ENCODE assay signal across 9 cellular contexts in genomic region chr19:8569066-8569761, GRCh38. TPM values are rescaled to one million over a fixed set of nuclear protein-coding genes. Genes with fewer than 3 reads are reported as not detected.
DNase-seq lines count a peak whose midpoint lies in the region; ATAC-seq and TF ChIP-seq lines count a peak whose summit lies in the region.
"Had no signal": no experiment of that assay in that cellular context is flagged by ENCODE, and none has a peak within 500 bp of the region (broad histone marks: within the 10 kb centered on the region; RNA-seq: fewer than 3 reads in every experiment).

No MANE protein-coding gene starts in this region.

- BruUV-seq in IMR-90 (replicated peaks; lab: Mats Ljungman, UMichigan): no TSS peak

- H3K56ac ChIP-seq in IMR-90 (ENCODE audit: extremely low read depth, insufficient read depth, low read length): peak overlapping the region; percentile 70

- ATAC-seq in GM19395 (IDR thresholded peaks at IDR 0.05; ENCODE audit: unreplicated experiment) (peak; percentile 90), IMR-90 (ENCODE audit: low read depth) (peak; percentile 83), GM21360 (IDR thresholded peaks at IDR 0.05; ENCODE audit: unreplicated experiment) (no peak)
- ATAC-seq in effector memory CD8-positive, alpha-beta T cell (replicated peaks): peak; percentile 81
- ATAC-seq: gastrocnemius medialis had no signal

- peak overlapping the region; percentile 63 for H3K27ac ChIP-seq in IMR-90 (ENCODE audit: insufficient read depth, low read length)
- H3K27ac ChIP-seq in neutrophil: peak overlapping the region; percentile 98
- H3K27ac ChIP-seq: gastrocnemius medialis had no signal

- peak overlapping the region; percentile 49; the same call in 1 of the 2 replicates for H3K18ac ChIP-seq in IMR-90 (ENCODE audit: low read depth, low read length)

- peak overlapping the region; percentile 95 for H2AK9ac ChIP-seq in IMR-90 (replicated peaks; ENCODE audit: low read depth, low read length, poor library complexity)

- CTCF ChIA-PET in IMR-90 (lab: Yijun Ruan, JAX): interaction anchor here (0.6 to 1.1 kb wide), 3 partner anchors 9 to 155 kb away, joined by 3 to 8 read pairs (median 4); no protein-coding TSS in a partner anchor

- peak overlapping the region; percentile 86 to 96 for H3K4me3 Mint-ChIP-seq in effector memory CD8-positive, alpha-beta T cell

- dilution Hi-C loops in IMR-90 (cut with HindIII; ENCODE audit: low sequenced_read_pairs, unreplicated experiment): no loop called here

- H3K4ac ChIP-seq in IMR-90 (ENCODE audit: low read depth, low read length): peak overlapping the region; percentile 99

- no peak overlapping the region for H3K4me3 ChIP-seq in IMR-90 (ENCODE audit: insufficient read depth, low read depth, low read length)
- peak overlapping the region; percentile 94 to 100 for H3K4me3 ChIP-seq in neutrophil (ENCODE audit: low read depth in 1 of 2, low read length in 1 of 2)
- H3K4me3 ChIP-seq: gastrocnemius medialis had no signal

- peak overlapping the region; percentile 99 for H2AK5ac ChIP-seq in IMR-90 (ENCODE audit: low read depth, low read length)

- H3K9me3 Mint-ChIP-seq in effector memory CD8-positive, alpha-beta T cell: no peaks in the 10 kb centered on the region

- WGBS in IMR-90 (ENCODE audit: extremely low coverage in 2 of 2, insufficient read length in 1 of 2), 2 experiments: 88% methylated on average over 1 of the region's 5 CpGs; no CpG with 5 or more reads in 1 of the 2 experiments

- peak overlapping the region; percentile 94 for H4K91ac ChIP-seq in IMR-90 (ENCODE audit: insufficient read depth, low read depth, low read length)

- in situ Hi-C loops in ACHN (cut with HindIII; ENCODE audit: low pct_ligation_motif_present, low pct_unique_long_range_greater_than_20kb, low sequenced_read_pairs) (no loop called here), IMR-90 (cut with MboI; ENCODE audit: low sequenced_read_pairs) (no loop called here)

- H3K4me1 ChIP-seq in IMR-90 (ENCODE audit: control insufficient read depth, insufficient read depth, low read length): peaks cover 12% of the 10 kb centered on the region
- H3K4me1 ChIP-seq in neutrophil (ENCODE audit: control insufficient read depth in 1 of 2, insufficient read depth in 1 of 2, low read depth in 1 of 2, low read length in 1 of 2): peaks cover 94 to 98% of the 10 kb centered on the region in 2 experiments
- H3K4me1 ChIP-seq: gastrocnemius medialis had no signal

- TF ChIP-seq RAD21 in IMR-90 (IDR thresholded peaks at IDR 0.05; ENCODE audit: low read length): 0 out of 2 replicates have a peak, but pooled peaks have one; percentile 14

- H3K79me1 ChIP-seq in IMR-90 (ENCODE audit: low read depth in 1 of 2, low read length in 2 of 2): peaks cover 0 to 15% of the 10 kb centered on the region in 2 experiments; a peak in 2 of 4 replicates

- H2BK5ac ChIP-seq in IMR-90 (ENCODE audit: low read depth, low read length, poor library complexity, severe bottlenecking): peak overlapping the region; percentile 94

- peak overlapping the region; percentile 98 for H3K14ac ChIP-seq in IMR-90 (replicated peaks; ENCODE audit: low read depth, low read length)

- intact Hi-C loops in IMR-90 (cut with micrococcal nuclease): loop anchor here (5.0 kb wide), 1 partner anchor 97 kb away; no protein-coding TSS in a partner anchor

- H3K4me1 Mint-ChIP-seq in effector memory CD8-positive, alpha-beta T cell (ENCODE audit: low read depth in 2 of 2): peaks cover 62 to 68% of the 10 kb centered on the region in 2 donors

- H3K36me3 Mint-ChIP-seq in effector memory CD8-positive, alpha-beta T cell (ENCODE audit: insufficient read depth): peaks cover 73% of the 10 kb centered on the region

- H3K23ac ChIP-seq in IMR-90 (ENCODE audit: low read depth, low read length): peak overlapping the region; percentile 98

- H2BK120ac ChIP-seq in IMR-90 (ENCODE audit: low read depth, low read length): peak overlapping the region; percentile 99

- H4K8ac ChIP-seq in IMR-90 (ENCODE audit: low read depth in 2 of 2, low read length in 2 of 2): peak overlapping the region; percentile 31 to 93; a peak in 3 of 4 replicates

- H2BK15ac ChIP-seq in IMR-90 (ENCODE audit: low read depth, low read length): peak overlapping the region; percentile 87

- no peaks in the 10 kb centered on the region for H3K36me3 ChIP-seq in IMR-90 (ENCODE audit: control insufficient read depth, insufficient read depth, low read length)
- H3K36me3 ChIP-seq in neutrophil: peaks cover 76% of the 10 kb centered on the region
- H3K36me3 ChIP-seq: gastrocnemius medialis had no signal

- H3K27me3 ChIP-seq in IMR-90 (ENCODE audit: control insufficient read depth, insufficient read depth, low read length) (no peaks in the 10 kb centered on the region), neutrophil (no peaks in the 10 kb centered on the region)
- H3K27me3 ChIP-seq: gastrocnemius medialis had no signal

- peak overlapping the region; percentile 81 to 94 for H3K27ac Mint-ChIP-seq in effector memory CD8-positive, alpha-beta T cell

- peak overlapping the region; percentile 86 for H2AFZ ChIP-seq in IMR-90 (replicated peaks; ENCODE audit: low read length, poor library complexity)

- peak overlapping the region; percentile 100 for H2BK20ac ChIP-seq in IMR-90 (ENCODE audit: low read depth, low read length)

- no peaks in the 10 kb centered on the region for H3K9me3 ChIP-seq in IMR-90 (ENCODE audit: control insufficient read depth, insufficient read depth, low read length)
- no peaks in the 10 kb centered on the region for H3K9me3 ChIP-seq in neutrophil
- H3K9me3 ChIP-seq: gastrocnemius medialis had no signal

- H4K5ac ChIP-seq in IMR-90 (ENCODE audit: low read depth, low read length): peak overlapping the region; percentile 28; the same call in 1 of the 2 replicates

- no peak overlapping the region for H3K9ac ChIP-seq in IMR-90 (ENCODE audit: low read depth, low read length)

- peaks cover 24% of the 10 kb centered on the region for H3K9me1 ChIP-seq in IMR-90 (ENCODE audit: insufficient read depth, low read length)

- H3K27me3 Mint-ChIP-seq in effector memory CD8-positive, alpha-beta T cell: no peaks in the 10 kb centered on the region

- peak; percentile 73 for DNase-seq in ACHN
- peak; percentile 96 for DNase-seq in IMR-90
- peak; percentile 27 for DNase-seq in activated CD4-positive, alpha-beta T cell treated with anti-CD3 and anti-CD28 coated beads for 1 hour
- DNase-seq in effector memory CD8-positive, alpha-beta T cell: peak; percentile 69 to 82 (median 75)
- no peak for DNase-seq in HT-29 (ENCODE audit: low spot score)

- H3K4me2 ChIP-seq in IMR-90 (ENCODE audit: low read depth, low read length): peak overlapping the region; percentile 54

- H4K20me1 ChIP-seq in IMR-90 (ENCODE audit: insufficient read depth, low read length): no peaks in the 10 kb centered on the region

- POLR2A ChIA-PET in IMR-90 (lab: Charles Lee; ENCODE audit: unreplicated experiment): interaction anchor here (0.5 kb wide), 1 partner anchor 181 kb away, joined by 6 read pairs; no protein-coding TSS in a partner anchor

- TF ChIP-seq CTCF in IMR-90 (conservative IDR thresholded peaks at IDR 0.05; ENCODE audit: low read depth, low read length) (no peak; the same call in 1 of the 2 replicates), neutrophil (IDR thresholded peaks at IDR 0.05) (peak; percentile 52)

- no peak for TF ChIP-seq POLR2A in IMR-90 (IDR thresholded peaks at IDR 0.05; ENCODE audit: low read depth, low read length)

TF ChIP-seq in IMR-90, 13 proteins besides CTCF, POLR2A, EP300 and RAD21 (continues in another document):
- TF ChIP-seq RFX5 (IDR thresholded peaks at IDR 0.05; ENCODE audit: low read depth, low read length) (no peak), ELK1 (IDR thresholded peaks at IDR 0.05; ENCODE audit: borderline replicate concordance, low read depth, low read length) (no peak), RCOR1 (IDR thresholded peaks at IDR 0.05; ENCODE audit: insufficient replicate concordance, low read length) (peak; percentile 35), MAZ (IDR thresholded peaks at IDR 0.05; ENCODE audit: borderline replicate concordance, low read depth, low read length) (peak; percentile 59), BHLHE40 (IDR thresholded peaks at IDR 0.05; ENCODE audit: low read depth, low read length) (no peak), MXI1 (IDR thresholded peaks at IDR 0.05; ENCODE audit: borderline replicate concordance, low read depth, low read length) (no peak), NFE2L2 (IDR thresholded peaks at IDR 0.05; ENCODE audit: low read depth, low read length) (no peak), CEBPB (IDR thresholded peaks at IDR 0.05; ENCODE audit: low read depth, low read length) (peak; percentile 96)

RNA-seq across cellular contexts. Expression of gene MYO1F, which starts 8.0 kb away (rescaled TPM):
- total RNA-seq in IMR-90 (2012; rRNA removed): under 0.01 and 0.18 TPM in 2 replicates
- 0.14 TPM in 2 replicates for polyA plus RNA-seq in IMR-90 (2012; rRNA removed)
- 0.19 and 0.21 TPM in 2 replicates for polyA plus RNA-seq in IMR-90 (2012; cell fraction: cytosol; rRNA removed)
- 0.32 and 0.54 TPM in 2 replicates for polyA plus RNA-seq in IMR-90 (2012; cell fraction: nucleus; rRNA removed; ENCODE audit: low replicate concordance)
- total RNA-seq in HT-29 (2014; rRNA removed; shearing (Covaris generic)): not detected in 2 replicates

RNA-seq across cellular contexts. Expression of gene ADAMTS10, which starts 41.3 kb away (rescaled TPM):
- total RNA-seq in IMR-90 (2012; rRNA removed): 2.8 and 3.4 TPM in 2 replicates
- 11.5 and 15.1 TPM in 2 replicates for polyA plus RNA-seq in IMR-90 (2012; rRNA removed)
- 5.2 and 8.3 TPM in 2 replicates for polyA plus RNA-seq in IMR-90 (2012; cell fraction: cytosol; rRNA removed)
- polyA plus RNA-seq in IMR-90 (2012; cell fraction: nucleus; rRNA removed; ENCODE audit: low replicate concordance): 168 and 325 TPM in 2 replicates
- total RNA-seq in HT-29 (2014; rRNA removed; shearing (Covaris generic)): not detected in 2 replicates

RNA-seq across cellular contexts. Expression of gene ZNF414, which starts 55.2 kb away (rescaled TPM):
- 1.1 and 3.2 TPM in 2 replicates for total RNA-seq in IMR-90 (2012; rRNA removed)
- polyA plus RNA-seq in IMR-90 (2012; rRNA removed): 14.2 and 20.8 TPM in 2 replicates
- polyA plus RNA-seq in IMR-90 (2012; cell fraction: cytosol; rRNA removed): 28.7 and 38.5 TPM in 2 replicates
- polyA plus RNA-seq in IMR-90 (2012; cell fraction: nucleus; rRNA removed; ENCODE audit: low replicate concordance): 35.8 and 108 TPM in 2 replicates
- 9.8 and 15.7 TPM in 2 replicates for total RNA-seq in HT-29 (2014; rRNA removed; shearing (Covaris generic))
